ENCODE assay signal across 33 cellular contexts in genomic region chr1:57725318-57725717, GRCh38.
"Had no signal": no experiment of that assay in that cellular context is flagged by ENCODE, and none has a peak within 500 bp of the region (broad histone marks: within the 10 kb centered on the region; RNA-seq: fewer than 3 reads in every experiment).

No MANE protein-coding gene starts in this region.

- H3K36me3 ChIP-seq: brain microvascular endothelial cell, esophagus squamous epithelium, gastroesophageal sphincter, WERI-Rb-1 had no signal

- H3K9me3 ChIP-seq: esophagus squamous epithelium, gastroesophageal sphincter had no signal

- DNase-seq: activated CD4-positive, alpha-beta memory T cell treated with anti-CD3 and anti-CD28 coated beads for 36 hours; activated CD4-positive, alpha-beta T cell treated with anti-CD3 and anti-CD28 coated beads for 36 hours; activated CD4-positive, alpha-beta T cell treated with anti-CD3 and anti-CD28 coated beads, Interleukin-2, amount 10 ng/mL, durations not matched to agents 24 days and 14 days; activated CD4-positive, CD25-positive, alpha-beta regulatory T cell; activated CD4-positive, CD25-positive, alpha-beta regulatory T cell treated with anti-CD3 and anti-CD28 coated beads, Interleukin-2, amount 50 U/mL, for 72 hours; activated CD8-positive, alpha-beta memory T cell treated with anti-CD3 and anti-CD28 coated beads, Interleukin-2, amount 50 U/mL, for 48 hours; activated gamma-delta T cell; activated naive CD4-positive, alpha-beta T cell; activated naive CD4-positive, alpha-beta T cell treated with anti-CD3 and anti-CD28 coated beads, Interleukin-2, amount 10 ng/mL, durations not matched to agents 7 days and 5 days; activated T-cell treated with anti-CD3 and anti-CD28 coated beads for 4 hours; activated T-cell treated with anti-CD3 and anti-CD28 coated beads, Interleukin-2, amount 50 U/mL, for 24 hours; activated T-cell treated with anti-CD3 and anti-CD28 coated beads, Interleukin-2, amount 50 U/mL, for 72 hours; amniotic stem cell; anterior cingulate cortex; brain microvascular endothelial cell; caudate nucleus; cortex of kidney; dermis blood vessel endothelial cell; effector CD4-positive, alpha-beta T cell; effector memory CD8-positive, alpha-beta T cell; erythroblast; esophagus squamous epithelium; foreskin melanocyte; T-helper 1 cell; T-helper 17 cell; T1000; WERI-Rb-1 had no signal

- H3K36me3 Mint-ChIP-seq: activated CD4-positive, alpha-beta memory T cell treated with anti-CD3 and anti-CD28 coated beads for 36 hours; activated naive CD4-positive, alpha-beta T cell treated with anti-CD3 and anti-CD28 coated beads, Interleukin-2, amount 10 ng/mL, durations not matched to agents 7 days and 5 days; activated naive CD4-positive, alpha-beta T cell treated with anti-CD3 and anti-CD28 coated beads, Interleukin-2, amount 50 U/mL, for 72 hours had no signal

- H3K27ac Mint-ChIP-seq: activated CD4-positive, alpha-beta memory T cell treated with anti-CD3 and anti-CD28 coated beads for 36 hours; activated CD4-positive, alpha-beta T cell treated with anti-CD3 and anti-CD28 coated beads for 36 hours; activated CD4-positive, alpha-beta T cell treated with anti-CD3 and anti-CD28 coated beads, Interleukin-2, amount 10 ng/mL, durations not matched to agents 24 days and 14 days; activated naive CD4-positive, alpha-beta T cell treated with anti-CD3 and anti-CD28 coated beads, Interleukin-2, amount 10 ng/mL, durations not matched to agents 7 days and 5 days; activated naive CD4-positive, alpha-beta T cell treated with anti-CD3 and anti-CD28 coated beads, Interleukin-2, amount 50 U/mL, for 72 hours; activated T-cell treated with anti-CD3 and anti-CD28 coated beads, Interleukin-2, amount 50 U/mL, for 24 hours; activated T-cell treated with anti-CD3 and anti-CD28 coated beads, Interleukin-2, amount 50 U/mL, for 72 hours; effector memory CD8-positive, alpha-beta T cell; T-helper 17 cell; T-helper 2 cell treated with Interferon-gamma antibody and Interleukin-4, amounts not matched to agents 5 μg/mL and 100 μg/mL, for 36 hours had no signal

- H3K27ac ChIP-seq: brain microvascular endothelial cell, esophagus squamous epithelium, gastroesophageal sphincter, WERI-Rb-1 had no signal

- FAIRE-seq: astrocyte, bronchial epithelial cell, colon had no signal

- H3K4me1 ChIP-seq: esophagus squamous epithelium, gastroesophageal sphincter had no signal

- H3K4me3 ChIP-seq: esophagus squamous epithelium, gastroesophageal sphincter had no signal

- H3K27me3 ChIP-seq: brain microvascular endothelial cell, esophagus squamous epithelium, gastroesophageal sphincter had no signal

- H3K4me3 Mint-ChIP-seq: activated CD4-positive, alpha-beta memory T cell treated with anti-CD3 and anti-CD28 coated beads for 36 hours; activated CD4-positive, alpha-beta T cell treated with anti-CD3 and anti-CD28 coated beads for 36 hours; activated CD4-positive, alpha-beta T cell treated with anti-CD3 and anti-CD28 coated beads, Interleukin-2, amount 10 ng/mL, durations not matched to agents 24 days and 14 days; activated naive CD4-positive, alpha-beta T cell treated with anti-CD3 and anti-CD28 coated beads, Interleukin-2, amount 10 ng/mL, durations not matched to agents 7 days and 5 days; activated T-cell treated with anti-CD3 and anti-CD28 coated beads, Interleukin-2, amount 50 U/mL, for 24 hours; activated T-cell treated with anti-CD3 and anti-CD28 coated beads, Interleukin-2, amount 50 U/mL, for 72 hours; effector memory CD8-positive, alpha-beta T cell; T-helper 17 cell; T-helper 2 cell treated with Interferon-gamma antibody and Interleukin-4, amounts not matched to agents 5 μg/mL and 100 μg/mL, for 36 hours had no signal

- ATAC-seq: activated CD4-positive, alpha-beta T cell treated with anti-CD3 and anti-CD28 coated beads for 36 hours; activated naive CD4-positive, alpha-beta T cell treated with anti-CD3 and anti-CD28 coated beads, Interleukin-2, amount 50 U/mL, for 72 hours; activated T-cell treated with anti-CD3 and anti-CD28 coated beads, Interleukin-2, amount 50 U/mL, for 72 hours; effector memory CD8-positive, alpha-beta T cell; gastroesophageal sphincter; T-helper 17 cell had no signal

- H3K9me3 Mint-ChIP-seq: activated CD4-positive, alpha-beta memory T cell treated with anti-CD3 and anti-CD28 coated beads for 36 hours; activated CD4-positive, alpha-beta T cell treated with anti-CD3 and anti-CD28 coated beads, Interleukin-2, amount 10 ng/mL, durations not matched to agents 24 days and 14 days; activated naive CD4-positive, alpha-beta T cell treated with anti-CD3 and anti-CD28 coated beads, Interleukin-2, amount 10 ng/mL, durations not matched to agents 7 days and 5 days; activated naive CD4-positive, alpha-beta T cell treated with anti-CD3 and anti-CD28 coated beads, Interleukin-2, amount 50 U/mL, for 72 hours; activated T-cell treated with anti-CD3 and anti-CD28 coated beads, Interleukin-2, amount 50 U/mL, for 24 hours; effector memory CD8-positive, alpha-beta T cell; T-helper 2 cell treated with Interferon-gamma antibody and Interleukin-4, amounts not matched to agents 5 μg/mL and 100 μg/mL, for 36 hours had no signal

- H3K4me1 Mint-ChIP-seq: activated CD4-positive, alpha-beta T cell treated with anti-CD3 and anti-CD28 coated beads for 36 hours; activated CD4-positive, alpha-beta T cell treated with anti-CD3 and anti-CD28 coated beads, Interleukin-2, amount 10 ng/mL, durations not matched to agents 24 days and 14 days; activated naive CD4-positive, alpha-beta T cell treated with anti-CD3 and anti-CD28 coated beads, Interleukin-2, amount 10 ng/mL, durations not matched to agents 7 days and 5 days; T-helper 17 cell had no signal

- H3K27me3 Mint-ChIP-seq: activated CD4-positive, alpha-beta memory T cell treated with anti-CD3 and anti-CD28 coated beads for 36 hours; activated CD4-positive, alpha-beta T cell treated with anti-CD3 and anti-CD28 coated beads for 36 hours; activated CD4-positive, alpha-beta T cell treated with anti-CD3 and anti-CD28 coated beads, Interleukin-2, amount 10 ng/mL, durations not matched to agents 24 days and 14 days; activated naive CD4-positive, alpha-beta T cell treated with anti-CD3 and anti-CD28 coated beads, Interleukin-2, amount 10 ng/mL, durations not matched to agents 7 days and 5 days; activated T-cell treated with anti-CD3 and anti-CD28 coated beads, Interleukin-2, amount 50 U/mL, for 24 hours; effector memory CD8-positive, alpha-beta T cell had no signal
